Comparison of ENCODE assay signal across 31 cellular contexts in the genomic region with DNA sequence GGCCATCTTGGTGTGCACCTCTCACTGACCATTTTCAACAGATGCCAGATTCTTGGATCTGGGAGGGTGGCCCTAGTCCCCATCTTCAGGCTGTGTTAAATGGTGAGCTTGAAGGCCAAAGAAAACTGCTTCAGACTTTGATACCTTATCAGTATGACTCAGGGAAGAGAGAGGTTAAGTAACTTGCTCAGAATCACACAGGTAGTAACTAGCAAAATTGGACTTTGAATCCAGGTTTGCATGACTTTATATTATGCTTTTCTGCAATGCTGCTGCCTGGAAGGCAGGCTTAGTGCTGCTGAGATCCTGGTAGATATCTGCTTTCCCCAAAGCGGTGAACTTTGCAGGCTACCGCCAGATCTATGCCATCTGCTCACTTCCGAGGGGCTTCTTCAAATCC.
"Had no signal": no experiment of that assay in that cellular context is flagged by ENCODE, and none has a peak within 500 bp of the region (broad histone marks: within the 10 kb centered on the region; RNA-seq: fewer than 3 reads in every experiment).

No MANE protein-coding gene starts in this region.

- ATAC-seq: activated CD4-positive, alpha-beta T cell treated with anti-CD3 and anti-CD28 coated beads for 36 hours; activated CD8-positive, alpha-beta memory T cell treated with anti-CD3 and anti-CD28 coated beads, Interleukin-2, amount 10 ng/mL, durations not matched to agents 7 days and 5 days; activated CD8-positive, alpha-beta T cell treated with anti-CD3 and anti-CD28 coated beads, Interleukin-2, amount 10 ng/mL, durations not matched to agents 7 days and 5 days; activated naive CD4-positive, alpha-beta T cell treated with anti-CD3 and anti-CD28 coated beads, Interleukin-2, amount 50 U/mL, for 72 hours; T-helper 17 cell had no signal

- H3K27ac ChIP-seq: ascending aorta, breast epithelium, cardiac muscle cell, colonic mucosa, epithelial cell of prostate, esophagus squamous epithelium had no signal

- FAIRE-seq: endometrium, endothelial cell of umbilical vein had no signal

- H3K36me3 ChIP-seq: ascending aorta, breast epithelium, cardiac muscle cell, colonic mucosa, esophagus squamous epithelium, gastroesophageal sphincter, heart right ventricle had no signal

- H3K4me1 ChIP-seq: ascending aorta, breast epithelium, colonic mucosa had no signal

- H3K4me3 ChIP-seq: ascending aorta, breast epithelium, cardiac muscle cell, colonic mucosa, esophagus squamous epithelium, gastroesophageal sphincter had no signal

- H3K27me3 ChIP-seq: ascending aorta, breast epithelium, cardiac muscle cell, colonic mucosa, gastroesophageal sphincter, heart right ventricle had no signal

- H3K9me3 ChIP-seq: ascending aorta, breast epithelium, colonic mucosa, esophagus squamous epithelium, gastroesophageal sphincter, heart right ventricle had no signal

- DNase-seq: activated CD4-positive, alpha-beta memory T cell treated with anti-CD3 and anti-CD28 coated beads for 36 hours; activated CD4-positive, alpha-beta T cell treated with anti-CD3 and anti-CD28 coated beads for 36 hours; activated CD4-positive, alpha-beta T cell treated with anti-CD3 and anti-CD28 coated beads, Interleukin-2, amount 10 ng/mL, durations not matched to agents 24 days and 14 days; activated CD4-positive, CD25-positive, alpha-beta regulatory T cell; activated CD4-positive, CD25-positive, alpha-beta regulatory T cell treated with anti-CD3 and anti-CD28 coated beads, Interleukin-2, amount 50 U/mL, for 72 hours; activated CD8-positive, alpha-beta memory T cell treated with anti-CD3 and anti-CD28 coated beads, Interleukin-2, amount 10 ng/mL, durations not matched to agents 7 days and 5 days; activated CD8-positive, alpha-beta memory T cell treated with anti-CD3 and anti-CD28 coated beads, Interleukin-2, amount 50 U/mL, for 4 hours; activated CD8-positive, alpha-beta T cell treated with anti-CD3 and anti-CD28 coated beads, Interleukin-2, amount 10 ng/mL, durations not matched to agents 7 days and 5 days; activated gamma-delta T cell; activated naive CD4-positive, alpha-beta T cell; activated naive CD4-positive, alpha-beta T cell treated with anti-CD3 and anti-CD28 coated beads, Interleukin-2, amount 10 ng/mL, durations not matched to agents 7 days and 5 days; activated naive CD8-positive, alpha-beta T cell treated with anti-CD3 and anti-CD28 coated beads, Interleukin-2, amount 10 ng/mL, durations not matched to agents 7 days and 5 days; activated T-cell treated with anti-CD3 and anti-CD28 coated beads, Interleukin-2, amount 50 U/mL, for 1 hour; activated T-cell treated with anti-CD3 and anti-CD28 coated beads, Interleukin-2, amount 50 U/mL, for 48 hours; central memory CD4-positive, alpha-beta T cell; cerebellar nuclear complex; colonic mucosa; effector CD8-positive, alpha-beta T cell; esophagus squamous epithelium; foreskin melanocyte; heart right ventricle; T-helper 17 cell; T1000 had no signal
